In genomic region chr3:100400782-100401673, GRCh38 we compare ENCODE assay signal across 8 cellular contexts. TPM values are rescaled to one million over a fixed set of nuclear protein-coding genes. Genes with fewer than 3 reads are reported as not detected.
DNase-seq lines count a peak whose midpoint lies in the region; ATAC-seq lines count a peak whose summit lies in the region.

TSS of gene LNP1 (plus strand) at chr3:100401539. CDS start at chr3:100429730, 28,191 bp downstream.
TSS of gene TOMM70 (minus strand) at chr3:100401089. CDS start at chr3:100400949, 140 bp downstream.

- peak within 1 kb of the TSS; percentile 98 for H3K27ac Mint-ChIP-seq in dendritic cell treated with granulocyte-macrophage colony-stimulating factor and Interleukin-4, amounts not matched to agents 40 ng/mL and 50 ng/mL, for 4 days

- intact Hi-C loops in dendritic cell treated with granulocyte-macrophage colony-stimulating factor and Interleukin-4, amounts not matched to agents 40 ng/mL and 50 ng/mL, for 4 days (cut with micrococcal nuclease) = loop anchor here (1.0 to 5.0 kb wide), 6 partner anchors 66 to 1171 kb away; partner anchors contain the start of genes CMSS1, NIT2, PCNP and SENP7

- ATAC-seq in GM19372 (IDR thresholded peaks at IDR 0.05; ENCODE audit: low read depth, unreplicated experiment) (peak; percentile 82), HG03521 (IDR thresholded peaks at IDR 0.05; ENCODE audit: unreplicated experiment) (peak; percentile 87), left lobe of liver (peak; percentile 90)

- no peaks in the 10 kb centered on the region for H3K9me3 Mint-ChIP-seq in dendritic cell treated with granulocyte-macrophage colony-stimulating factor and Interleukin-4, amounts not matched to agents 40 ng/mL and 50 ng/mL, for 4 days

- H3K27me3 Mint-ChIP-seq in dendritic cell treated with granulocyte-macrophage colony-stimulating factor and Interleukin-4, amounts not matched to agents 40 ng/mL and 50 ng/mL, for 4 days = no peaks in the 10 kb centered on the region

- DNase-seq in C1 segment of cervical spinal cord (lab: John Stamatoyannopoulos, UW) = peak; percentile 82 to 100 (median 98)
- peak; percentile 96 for DNase-seq in NCI-H69 (lab: John Stamatoyannopoulos, UW)
- peak; percentile 94 for DNase-seq in activated CD4-positive, alpha-beta T cell treated with anti-CD3 and anti-CD28 coated beads, Interleukin-2, amount 50 U/mL, for 1 hour
- DNase-seq in left lobe of liver (ENCODE audit: low spot score) = peak; percentile 97
- DNase-seq in stimulated activated CD4-positive, alpha-beta T cell treated with anti-CD3 and anti-CD28 coated beads, Interleukin-2, amount 100 ng/mL, for 24 hours = peak; percentile 97 to 98

- H3K36me3 Mint-ChIP-seq in dendritic cell treated with granulocyte-macrophage colony-stimulating factor and Interleukin-4, amounts not matched to agents 40 ng/mL and 50 ng/mL, for 4 days (ENCODE audit: low read depth) = peaks cover 23% of the 10 kb centered on the region

- H3K4me3 Mint-ChIP-seq in dendritic cell treated with granulocyte-macrophage colony-stimulating factor and Interleukin-4, amounts not matched to agents 40 ng/mL and 50 ng/mL, for 4 days = peak within 1 kb of the TSS; percentile 96

- H3K4me1 Mint-ChIP-seq in dendritic cell treated with granulocyte-macrophage colony-stimulating factor and Interleukin-4, amounts not matched to agents 40 ng/mL and 50 ng/mL, for 4 days (ENCODE audit: low read depth) = peaks cover 37% of the 10 kb centered on the region

RNA-seq across cellular contexts. Expression of gene LNP1, which starts in this region (rescaled TPM):
- total RNA-seq in left lobe of liver = 2.1 TPM

RNA-seq across cellular contexts. Expression of gene TOMM70, which starts in this region (rescaled TPM):
- 27.3 TPM for total RNA-seq in left lobe of liver

Comparison
In these comparisons a context has a peak if more than half of its experiments do, and no peak if none do; other contexts are left out.
1. Peak in every context shown above with its lines: DNase-seq and ATAC-seq.